Comparison of ENCODE assay signal across 19 cellular contexts in the genomic region with DNA sequence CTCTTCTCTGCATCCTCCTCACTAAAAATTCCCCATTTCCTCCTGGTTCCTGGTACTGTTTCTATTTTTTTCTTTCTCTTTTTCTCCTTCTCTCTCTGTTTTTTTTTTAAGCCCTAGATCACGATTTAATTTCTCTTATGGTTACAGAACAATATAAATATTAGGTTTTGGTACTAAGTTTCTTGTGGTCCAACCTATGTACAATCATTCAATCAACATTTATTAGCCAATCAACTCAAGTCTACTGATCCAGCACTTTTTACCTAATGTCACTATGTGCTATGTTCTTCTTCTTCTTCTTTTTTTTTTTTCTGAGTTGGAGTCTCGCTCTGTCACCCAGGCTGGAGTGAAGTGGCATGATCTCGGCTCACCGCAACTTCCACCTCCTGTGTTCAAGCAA. TPM values are rescaled to one million over a fixed set of nuclear protein-coding genes. Genes with fewer than 3 reads are reported as not detected.
DNase-seq lines count a peak whose midpoint lies in the region; ATAC-seq and TF ChIP-seq lines count a peak whose summit lies in the region.
"Had no signal": no experiment of that assay in that cellular context is flagged by ENCODE, and none has a peak within 500 bp of the region (broad histone marks: within the 10 kb centered on the region; RNA-seq: fewer than 3 reads in every experiment).

No MANE protein-coding gene starts in this region.

- peak overlapping the region; percentile 90 for H3K27ac Mint-ChIP-seq in chondrocyte (ENCODE audit: unreplicated experiment)
- H3K27ac Mint-ChIP-seq: CD14-positive monocyte had no signal

- no peak overlapping the region for H2AK5ac ChIP-seq in mesendoderm (ENCODE audit: low read length)

- WGBS in psoas muscle, 3 donors, result 90 to 94% (median 92%) methylated on average over 4 of the region's 4 CpGs
- WGBS in mesendoderm (ENCODE audit: extremely low coverage, insufficient coverage, low lambda C conversion rate), result no CpG with 5 or more reads among the region's 4 CpGs

- H3K9me3 Mint-ChIP-seq in chondrocyte (ENCODE audit: low read depth), result no peaks in the 10 kb centered on the region
- H3K9me3 Mint-ChIP-seq: stimulated activated naive CD8-positive, alpha-beta T cell treated with anti-CD3 and anti-CD28 coated beads, Interleukin-15, amount 100 ng/mL, for 72 hours had no signal

- ATAC-seq in Right ventricle myocardium superior (ENCODE audit: poor library complexity) (no peak), psoas muscle (no peak), HG03196 (IDR thresholded peaks at IDR 0.05; ENCODE audit: unreplicated experiment) (no peak)
- ATAC-seq: stimulated activated naive CD8-positive, alpha-beta T cell treated with anti-CD3 and anti-CD28 coated beads, Interleukin-15, amount 100 ng/mL, for 72 hours had no signal

- no peak overlapping the region for H3K4ac ChIP-seq in mesendoderm (ENCODE audit: low read depth, low read length)

- peaks cover 4% of the 10 kb centered on the region for H3K27me3 Mint-ChIP-seq in chondrocyte (ENCODE audit: low read depth)

- no peak overlapping the region for H3K4me2 ChIP-seq in mesendoderm (ENCODE audit: low read length)

- H3K36me3 ChIP-seq in left ventricle myocardium inferior, result no peaks in the 10 kb centered on the region
- H3K36me3 ChIP-seq in psoas muscle (ENCODE audit: insufficient read depth in 1 of 2, low read depth in 1 of 2), result no peaks in the 10 kb centered on the region
- H3K36me3 ChIP-seq in vagina, result no peaks in the 10 kb centered on the region
- H3K36me3 ChIP-seq in mesendoderm (ENCODE audit: control insufficient read depth, insufficient read depth, low read length), result no peaks in the 10 kb centered on the region
- H3K36me3 ChIP-seq: neutrophil had no signal

- no peak overlapping the region for H3K56ac ChIP-seq in mesendoderm (ENCODE audit: low read length)

- H4K8ac ChIP-seq in mesendoderm (ENCODE audit: low read depth, low read length), result no peak overlapping the region

- no peak overlapping the region for H3K9ac ChIP-seq in mesendoderm (ENCODE audit: low read length)

- no peak overlapping the region for H4K5ac ChIP-seq in mesendoderm (ENCODE audit: low read length)

- H2BK120ac ChIP-seq in mesendoderm (ENCODE audit: low read depth, low read length), result no peak overlapping the region

- H3K18ac ChIP-seq in mesendoderm (ENCODE audit: low read length), result no peak overlapping the region

- no peak overlapping the region for H3K4me3 ChIP-seq in left ventricle myocardium inferior
- H3K4me3 ChIP-seq in psoas muscle, result peak overlapping the region; percentile 41
- no peak overlapping the region for H3K4me3 ChIP-seq in vagina
- H3K4me3 ChIP-seq in mesendoderm (ENCODE audit: low read length), result no peak overlapping the region

- H2BK5ac ChIP-seq in mesendoderm (ENCODE audit: low read length), result no peak overlapping the region

- H3K23ac ChIP-seq in mesendoderm (ENCODE audit: low read length), result no peak overlapping the region

- intact Hi-C loops in left ventricle myocardium inferior (cut with micrococcal nuclease) (no loop called here), Right ventricle myocardium superior (cut with DNase I) (no loop called here), psoas muscle (cut with DNase I) (no loop called here), vagina (cut with DNase I) (no loop called here)

- no peaks in the 10 kb centered on the region for H3K79me2 ChIP-seq in mesendoderm (ENCODE audit: control insufficient read depth, insufficient read depth, low read length)

- H3K4me1 Mint-ChIP-seq in chondrocyte (ENCODE audit: low read depth), result peaks cover 37% of the 10 kb centered on the region
- H3K4me1 Mint-ChIP-seq: stimulated activated naive CD8-positive, alpha-beta T cell treated with anti-CD3 and anti-CD28 coated beads, Interleukin-15, amount 100 ng/mL, for 72 hours had no signal

- H2BK15ac ChIP-seq in mesendoderm (replicated peaks; ENCODE audit: low read depth), result no peak overlapping the region

- peaks cover 27% of the 10 kb centered on the region for H3K4me1 ChIP-seq in left ventricle myocardium inferior
- peaks cover 11% of the 10 kb centered on the region for H3K4me1 ChIP-seq in psoas muscle
- H3K4me1 ChIP-seq in vagina, result peaks cover 22% of the 10 kb centered on the region
- peaks cover 9% of the 10 kb centered on the region for H3K4me1 ChIP-seq in mesendoderm (ENCODE audit: control insufficient read depth, low read depth, low read length)

- H3K27ac ChIP-seq in left ventricle myocardium inferior (replicated peaks) (peak overlapping the region; percentile 66), psoas muscle (peak overlapping the region; percentile 54), vagina (peak overlapping the region; percentile 74), mesendoderm (ENCODE audit: low read depth, low read length) (no peak overlapping the region)
- H3K27ac ChIP-seq: neutrophil had no signal

- no peaks in the 10 kb centered on the region for H3K79me1 ChIP-seq in mesendoderm (ENCODE audit: low read length)

- TF ChIP-seq CTCF in left ventricle myocardium inferior (IDR thresholded peaks at IDR 0.05; ENCODE audit: borderline replicate concordance) (no peak), chondrocyte (IDR thresholded peaks at IDR 0.05) (no peak), psoas muscle (IDR thresholded peaks at IDR 0.05) (no peak), vagina (IDR thresholded peaks at IDR 0.05) (no peak)

- H3K27me3 ChIP-seq in left ventricle myocardium inferior (ENCODE audit: low read depth), result no peaks in the 10 kb centered on the region
- H3K27me3 ChIP-seq in psoas muscle (ENCODE audit: insufficient read depth in 3 of 3, low read length in 2 of 3), result no peaks in the 10 kb centered on the region
- H3K27me3 ChIP-seq in vagina, result no peaks in the 10 kb centered on the region
- no peaks in the 10 kb centered on the region for H3K27me3 ChIP-seq in mesendoderm (ENCODE audit: insufficient read depth, low read length, poor library complexity)

- DNase-seq in left ventricle myocardium inferior, result no peak
- DNase-seq in Right ventricle myocardium superior, result no peak
- DNase-seq in chondrocyte (ENCODE audit: low spot score), result no peak
- no peak for DNase-seq in psoas muscle
- no peak for DNase-seq in vagina (ENCODE audit: extremely low spot score in 2 of 2)
- DNase-seq in mesendoderm, result no peak
- no peak for DNase-seq in hepatic stellate cell (ENCODE audit: low spot score)
- DNase-seq: activated effector memory CD4-positive, alpha-beta T cell treated with Interleukin-2 at 50 U/mL for 16 hours; hypothalamus; NCI-H1105; NCI-H748 treated with DMSO at 0.1 percent for 48 hours; stimulated activated CD4-positive, alpha-beta T cell treated with anti-CD3 and anti-CD28 coated beads, Interleukin-1b, Interleukin-23, amount 100 ng/mL, for 48 hours; stimulated activated naive CD8-positive, alpha-beta T cell treated with anti-CD3 and anti-CD28 coated beads, Interleukin-15, amount 100 ng/mL, for 72 hours; T1000 had no signal

- H3K9me3 ChIP-seq in left ventricle myocardium inferior (replicated peaks) (no peaks in the 10 kb centered on the region), psoas muscle (no peaks in the 10 kb centered on the region), vagina (no peaks in the 10 kb centered on the region)
- H3K9me3 ChIP-seq: neutrophil had no signal

- no peaks in the 10 kb centered on the region for H3K36me3 Mint-ChIP-seq in chondrocyte (ENCODE audit: low read depth)
- H3K36me3 Mint-ChIP-seq: CD14-positive monocyte had no signal

- H3K4me3 Mint-ChIP-seq in chondrocyte (ENCODE audit: unreplicated experiment), result no peak overlapping the region
- H3K4me3 Mint-ChIP-seq: stimulated activated naive CD8-positive, alpha-beta T cell treated with anti-CD3 and anti-CD28 coated beads, Interleukin-15, amount 100 ng/mL, for 72 hours had no signal

- TF ChIP-seq POLR2A in vagina (IDR thresholded peaks at IDR 0.05), result no peak

RNA-seq across cellular contexts. Expression of gene RTN4RL1, which starts 12.6 kb away (rescaled TPM):
- 4.0 TPM for total RNA-seq in left ventricle myocardium inferior
- total RNA-seq in Right ventricle myocardium superior, result 3.4 TPM
- total RNA-seq in chondrocyte, result 0.47 to 0.95 TPM (median 0.68 TPM) in 3 replicates
- total RNA-seq in psoas muscle, result 1 to 10 TPM in 2 of 4 donors, under 1 TPM in 2; 0.65 to 1.7 (median 1.2) TPM
- 1 to 10 TPM in 1 of 3 donors, under 1 TPM in 2; 0.44 to 1.8 (median 0.70) TPM for polyA plus RNA-seq in psoas muscle
- total RNA-seq in vagina, result 3.7 TPM
- polyA plus RNA-seq in mesendoderm (2013, experiment 1 of 2), result 0.20 TPM
- polyA plus RNA-seq in mesendoderm (2013, experiment 2 of 2), result 0.14 TPM
- total RNA-seq: H1, mononuclear cell had no signal

RNA-seq across cellular contexts. Expression of gene DPH1, which starts 17.5 kb away (rescaled TPM):
- 29.1 TPM for total RNA-seq in left ventricle myocardium inferior
- 26.8 TPM for total RNA-seq in Right ventricle myocardium superior
- total RNA-seq in chondrocyte, result 29.4 to 43.1 TPM (median 31.3 TPM) in 3 replicates
- total RNA-seq in psoas muscle, result 10 to 100 TPM; 36.9 to 73.4 (median 45.5) TPM
- 10 to 100 TPM; 13.5 to 51.9 (median 39.2) TPM for polyA plus RNA-seq in psoas muscle
- total RNA-seq in vagina, result 43.0 TPM
- polyA plus RNA-seq in mesendoderm (2013, experiment 1 of 2), result 20.0 TPM
- 19.3 TPM for polyA plus RNA-seq in mesendoderm (2013, experiment 2 of 2)

RNA-seq across cellular contexts. Expression of gene OVCA2, which starts 29.3 kb away (rescaled TPM):
- total RNA-seq in left ventricle myocardium inferior (16.6 TPM), Right ventricle myocardium superior (13.7 TPM), chondrocyte (26.6 to 30.2 TPM (median 30.1 TPM) in 3 replicates), psoas muscle (10 to 100 TPM; 10.1 to 23.0 (median 15.2) TPM), vagina (24.3 TPM)
- 10 to 100 TPM; 29.2 to 66.1 (median 33.4) TPM for polyA plus RNA-seq in psoas muscle
- 43.4 TPM for polyA plus RNA-seq in mesendoderm (2013, experiment 1 of 2)
- polyA plus RNA-seq in mesendoderm (2013, experiment 2 of 2), result 43.4 TPM

RNA-seq across cellular contexts. Expression of gene HIC1, which starts 42.4 kb away (rescaled TPM):
- total RNA-seq in left ventricle myocardium inferior (23.5 TPM), Right ventricle myocardium superior (19.3 TPM), chondrocyte (3.3 to 9.0 TPM (median 8.8 TPM) in 3 replicates), psoas muscle (10 to 100 TPM in 1 of 4 donors, 1 to 10 TPM in 3; 4.3 to 12.6 (median 9.4) TPM), vagina (33.1 TPM)
- 1 to 10 TPM; 2.0 to 3.5 (median 2.1) TPM for polyA plus RNA-seq in psoas muscle
- polyA plus RNA-seq in mesendoderm (2013, experiment 1 of 2), result 0.10 TPM
- polyA plus RNA-seq in mesendoderm (2013, experiment 2 of 2), result 0.10 TPM
